Comparison of ENCODE assay signal across 1 cellular context in genomic region chr6:16259604-16260003, GRCh38. TPM values are rescaled to one million over a fixed set of nuclear protein-coding genes. Genes with fewer than 3 reads are reported as not detected.
"Had no signal": no experiment of that assay in that cellular context is flagged by ENCODE, and none has a peak within 500 bp of the region (broad histone marks: within the 10 kb centered on the region; RNA-seq: fewer than 3 reads in every experiment).

No MANE protein-coding gene starts in this region.

RNA-seq across cellular contexts. Expression of gene GMPR, which starts 21.2 kb away (rescaled TPM):
- total RNA-seq: G401 had no signal
